Comparison of ENCODE assay signal across 8 cellular contexts in genomic region chr21:31731112-31731801, GRCh38. TPM values are rescaled to one million over a fixed set of nuclear protein-coding genes. Genes with fewer than 3 reads are reported as not detected.
DNase-seq lines count a peak whose midpoint lies in the region; ATAC-seq and TF ChIP-seq lines count a peak whose summit lies in the region.

No MANE protein-coding gene starts in this region.

- DNase-seq in NCI-H146 (lab: John Stamatoyannopoulos, UW) (peak; percentile 35), NCI-H146 treated with DMSO at 0.1 percent for 48 hours (lab: John Stamatoyannopoulos, UW; ENCODE audit: unreplicated experiment) (no peak), NT2/D1 (ENCODE audit: low read depth, low spot score) (no peak), fibroblast of villous mesenchyme (ENCODE audit: low read depth) (peak; percentile 54), neuronal stem cell (ENCODE audit: low spot score) (peak; percentile 47), transverse colon (peak; percentile 72)
- peak; percentile 48 for DNase-seq in activated T-helper 2 cell treated with anti-CD3 and anti-CD28 coated beads, Interferon-gamma antibody, Interleukin-2, Interleukin-4, amounts not matched to agents 10 μg/mL and 5 μg/mL and 100 μg/mL, durations not matched to agents 14 hours and 24 hours and 36 hours (ENCODE audit: low spot score)

- H4K8ac ChIP-seq in neuronal stem cell (ENCODE audit: low read depth, low read length) = no peak overlapping the region

- H3K4me2 ChIP-seq in neuronal stem cell (ENCODE audit: insufficient read depth, low read length, poor library complexity, severe bottlenecking) = peak overlapping the region; percentile 40

- H3K27ac Mint-ChIP-seq in activated T-helper 2 cell treated with anti-CD3 and anti-CD28 coated beads, Interferon-gamma antibody, Interleukin-2, Interleukin-4, amounts not matched to agents 10 μg/mL and 5 μg/mL and 100 μg/mL, durations not matched to agents 14 hours and 24 hours and 36 hours = peak overlapping the region; percentile 72

- peak overlapping the region; percentile 86 for H3K4me3 Mint-ChIP-seq in activated T-helper 2 cell treated with anti-CD3 and anti-CD28 coated beads, Interferon-gamma antibody, Interleukin-2, Interleukin-4, amounts not matched to agents 10 μg/mL and 5 μg/mL and 100 μg/mL, durations not matched to agents 14 hours and 24 hours and 36 hours (ENCODE audit: low read depth)

- H3K4me1 ChIP-seq in NT2/D1 (ENCODE audit: insufficient read depth, insufficient read length) = peaks cover 8% of the 10 kb centered on the region
- H3K4me1 ChIP-seq in neuronal stem cell (ENCODE audit: control insufficient read depth in 2 of 2, insufficient read depth in 1 of 2, low read depth in 1 of 2, low read length in 2 of 2) = peaks cover 13 to 19% of the 10 kb centered on the region in 2 donors
- H3K4me1 ChIP-seq in transverse colon = peaks cover 19 to 45% (median 34%) of the 10 kb centered on the region in 4 donors

- H2AFZ ChIP-seq in neuronal stem cell (ENCODE audit: low read length) = peak overlapping the region; percentile 86

- H3K4me3 ChIP-seq in NT2/D1 (ENCODE audit: insufficient read length, low read depth) (peak overlapping the region; percentile 92), fibroblast of villous mesenchyme (ENCODE audit: low read depth, low read length) (peak overlapping the region; percentile 90), neuronal stem cell (ENCODE audit: low read length in 2 of 2) (peak overlapping the region; percentile 65 to 100), transverse colon (peak overlapping the region; percentile 49 to 96 (median 90))

- peak; percentile 53 for TF ChIP-seq POLR2A in transverse colon (IDR thresholded peaks at IDR 0.05)

- H3K36me3 Mint-ChIP-seq in activated T-helper 2 cell treated with anti-CD3 and anti-CD28 coated beads, Interferon-gamma antibody, Interleukin-2, Interleukin-4, amounts not matched to agents 10 μg/mL and 5 μg/mL and 100 μg/mL, durations not matched to agents 14 hours and 24 hours and 36 hours (ENCODE audit: low read depth) = peaks cover 6% of the 10 kb centered on the region

- H2BK12ac ChIP-seq in neuronal stem cell (ENCODE audit: low read length) = no peak overlapping the region

- peak overlapping the region; percentile 81 for H3K23ac ChIP-seq in neuronal stem cell (ENCODE audit: low read depth, low read length, poor library complexity)

- H2AK5ac ChIP-seq in neuronal stem cell (ENCODE audit: low read depth, low read length) = peak overlapping the region; percentile 91

- peaks cover 26% of the 10 kb centered on the region for H3K36me3 ChIP-seq in NT2/D1 (ENCODE audit: insufficient read depth, insufficient read length, low read length)
- peaks cover 0 to 31% of the 10 kb centered on the region in 2 donors for H3K36me3 ChIP-seq in neuronal stem cell (replicated peaks in 1 of 2; ENCODE audit: control insufficient read depth in 2 of 2, insufficient read depth in 2 of 2, low read length in 2 of 2)
- no peaks in the 10 kb centered on the region for H3K36me3 ChIP-seq in transverse colon

- H4K91ac ChIP-seq in neuronal stem cell (ENCODE audit: low read depth, low read length, poor library complexity) = peak overlapping the region; percentile 38

- no peaks in the 10 kb centered on the region for H3K9me3 ChIP-seq in NT2/D1 (ENCODE audit: insufficient read depth, low read length)
- H3K9me3 ChIP-seq in neuronal stem cell (replicated peaks in 1 of 2; ENCODE audit: control insufficient read depth in 2 of 2, insufficient read depth in 1 of 2, low read depth in 1 of 2, low read length in 2 of 2) = peaks cover 0 to 11% of the 10 kb centered on the region in 2 donors
- no peaks in the 10 kb centered on the region for H3K9me3 ChIP-seq in transverse colon

- peaks cover 5% of the 10 kb centered on the region for H3K79me1 ChIP-seq in neuronal stem cell (ENCODE audit: low read depth, low read length)

- peaks cover 10% of the 10 kb centered on the region for H3K4me1 Mint-ChIP-seq in activated T-helper 2 cell treated with anti-CD3 and anti-CD28 coated beads, Interferon-gamma antibody, Interleukin-2, Interleukin-4, amounts not matched to agents 10 μg/mL and 5 μg/mL and 100 μg/mL, durations not matched to agents 14 hours and 24 hours and 36 hours (ENCODE audit: low read depth)

- H3K9ac ChIP-seq in NT2/D1 (ENCODE audit: insufficient read length, low read depth) = peak overlapping the region; percentile 98
- peak overlapping the region; percentile 98 for H3K9ac ChIP-seq in neuronal stem cell (ENCODE audit: low read depth, low read length, poor library complexity)

- H2BK15ac ChIP-seq in neuronal stem cell (ENCODE audit: low read length) = peak overlapping the region; percentile 61

- peak overlapping the region; percentile 93 for H2BK5ac ChIP-seq in neuronal stem cell (ENCODE audit: low read length)

- TF ChIP-seq CTCF in fibroblast of villous mesenchyme (IDR thresholded peaks at IDR 0.05; ENCODE audit: insufficient read depth, low read depth, low read length) = peak; percentile 9
- peak in 1 of 5 experiments; percentile 6 for TF ChIP-seq CTCF in transverse colon (IDR thresholded peaks at IDR 0.05)

- H3K27me3 ChIP-seq in NT2/D1 (ENCODE audit: insufficient read depth, insufficient read length) (no peaks in the 10 kb centered on the region), neuronal stem cell (ENCODE audit: control insufficient read depth in 3 of 3, insufficient read depth in 3 of 3, low read depth in 1 of 3, low read length in 3 of 3) (no peaks in the 10 kb centered on the region), transverse colon (no peaks in the 10 kb centered on the region)

- ATAC-seq in HG02798 (IDR thresholded peaks at IDR 0.05; ENCODE audit: poor library complexity, unreplicated experiment) = peak; percentile 4

- TF ChIP-seq EP300 in transverse colon (IDR thresholded peaks at IDR 0.05; ENCODE audit: low read depth) = no peak

- H3K14ac ChIP-seq in neuronal stem cell (ENCODE audit: low read length) = peak overlapping the region; percentile 61

- no peaks in the 10 kb centered on the region for H3K27me3 Mint-ChIP-seq in activated T-helper 2 cell treated with anti-CD3 and anti-CD28 coated beads, Interferon-gamma antibody, Interleukin-2, Interleukin-4, amounts not matched to agents 10 μg/mL and 5 μg/mL and 100 μg/mL, durations not matched to agents 14 hours and 24 hours and 36 hours (ENCODE audit: low read depth)

- intact Hi-C loops in activated T-helper 2 cell treated with anti-CD3 and anti-CD28 coated beads, Interferon-gamma antibody, Interleukin-2, Interleukin-4, amounts not matched to agents 10 μg/mL and 5 μg/mL and 100 μg/mL, durations not matched to agents 14 hours and 24 hours and 36 hours (cut with micrococcal nuclease) = loop anchor here (2.0 to 5.0 kb wide), 3 partner anchors 16 to 881 kb away; partner anchors contain the start of genes CFAP298 and MIS18A
- intact Hi-C loops in transverse colon (cut with DNase I; ENCODE audit: low total_unique reads) = no loop called here

- H3K9me3 Mint-ChIP-seq in activated T-helper 2 cell treated with anti-CD3 and anti-CD28 coated beads, Interferon-gamma antibody, Interleukin-2, Interleukin-4, amounts not matched to agents 10 μg/mL and 5 μg/mL and 100 μg/mL, durations not matched to agents 14 hours and 24 hours and 36 hours = no peaks in the 10 kb centered on the region

- no peak overlapping the region for H3K4ac ChIP-seq in neuronal stem cell (ENCODE audit: low read length)

- no CpG with 5 or more reads among the region's 74 CpGs for WGBS in neuronal stem cell (ENCODE audit: extremely low coverage in 2 of 2, insufficient read length in 2 of 2, insufficient replicate concordance in 1 of 2), 2 donors
- WGBS in transverse colon (ENCODE audit: low coverage in 1 of 2), 2 donors = 1% methylated on average over 66 of the region's 74 CpGs; no CpG with 5 or more reads in 1 of the 2 donors

- H2BK120ac ChIP-seq in neuronal stem cell (ENCODE audit: low read depth, low read length) = no peak overlapping the region

- H3K18ac ChIP-seq in neuronal stem cell (ENCODE audit: low read length) = peak overlapping the region; percentile 96

- in situ Hi-C loops in transverse colon (cut with MboI; ENCODE audit: low pct_ligation_motif_present in 1 of 4, low pct_unique_long_range_greater_than_20kb in 1 of 4, low sequenced_read_pairs in 3 of 4) = no loop called here

- H3K27ac ChIP-seq in neuronal stem cell (replicated peaks; ENCODE audit: low read length) (peak overlapping the region; percentile 79), transverse colon (peak overlapping the region; percentile 92 to 99 (median 94))

RNA-seq across cellular contexts. Expression of gene SCAF4, which starts 0.7 kb away (rescaled TPM):
- 55.8 and 60.1 TPM in 2 replicates for total RNA-seq in activated T-helper 2 cell treated with anti-CD3 and anti-CD28 coated beads, Interferon-gamma antibody, Interleukin-2, Interleukin-4, amounts not matched to agents 10 μg/mL and 5 μg/mL and 100 μg/mL, durations not matched to agents 14 hours and 24 hours and 36 hours
- total RNA-seq in fibroblast of villous mesenchyme = 9.0 and 9.1 TPM in 2 replicates
- polyA plus RNA-seq in neuronal stem cell (2013, experiment 1 of 2) = 58.8 TPM
- 61.9 TPM for polyA plus RNA-seq in neuronal stem cell (2013, experiment 2 of 2)
- 10 to 100 TPM; 23.2 to 31.0 (median 26.8) TPM for total RNA-seq in transverse colon

Comparison
In these comparisons a context has a peak if more than half of its experiments do, and no peak if none do; other contexts are left out.
1. DNase-seq: peak in NCI-H146 (single experiment), activated T-helper 2 cell treated with anti-CD3 and anti-CD28 coated beads, Interferon-gamma antibody, Interleukin-2, Interleukin-4, amounts not matched to agents 10 μg/mL and 5 μg/mL and 100 μg/mL, durations not matched to agents 14 hours and 24 hours and 36 hours (single experiment), fibroblast of villous mesenchyme (single experiment), neuronal stem cell (single experiment) and transverse colon (single experiment); none in NCI-H146 treated with DMSO at 0.1 percent for 48 hours (single experiment) and NT2/D1 (single experiment).
2. Peak in every context shown above with its lines, with median percentiles within 50 percentile points of each other: H3K4me3 ChIP-seq.